In genomic region chr6:104607501-104607900, GRCh38 we compare ENCODE assay signal across 24 cellular contexts.
"Had no signal": no experiment of that assay in that cellular context is flagged by ENCODE, and none has a peak within 500 bp of the region (broad histone marks: within the 10 kb centered on the region; RNA-seq: fewer than 3 reads in every experiment).

No MANE protein-coding gene starts in this region.

- FAIRE-seq: astrocyte had no signal

- ATAC-seq: effector memory CD8-positive, alpha-beta T cell; gastroesophageal sphincter; WTC11 had no signal

- H3K9me3 Mint-ChIP-seq: effector memory CD8-positive, alpha-beta T cell; nephron progenitor cell; stimulated activated naive CD8-positive, alpha-beta T cell treated with anti-CD3 and anti-CD28 coated beads, Interleukin-15, Interleukin-2, amounts not matched to agents 100 ng/mL and 50 ng/mL, for 24 hours; WTC11 had no signal

- H3K27me3 Mint-ChIP-seq: stimulated activated naive CD8-positive, alpha-beta T cell treated with anti-CD3 and anti-CD28 coated beads, Interleukin-15, Interleukin-2, amounts not matched to agents 100 ng/mL and 50 ng/mL, for 24 hours had no signal

- H3K4me1 ChIP-seq: gastroesophageal sphincter, left ventricle myocardium inferior, right lobe of liver, thyroid gland had no signal

- H3K4me3 Mint-ChIP-seq: activated naive CD8-positive, alpha-beta T cell; effector memory CD8-positive, alpha-beta T cell; immature natural killer cell; nephron progenitor cell; stimulated activated naive CD8-positive, alpha-beta T cell treated with anti-CD3 and anti-CD28 coated beads, Interleukin-15, Interleukin-2, amounts not matched to agents 100 ng/mL and 50 ng/mL, for 24 hours; WTC11 had no signal

- DNase-seq: activated CD4-positive, alpha-beta T cell treated with anti-CD3 and anti-CD28 coated beads for 1 hour; activated CD8-positive, alpha-beta memory T cell treated with anti-CD3 and anti-CD28 coated beads for 24 hours; activated naive CD4-positive, alpha-beta T cell; amniotic stem cell; brain microvascular endothelial cell; caudate nucleus; cortex of kidney; effector memory CD8-positive, alpha-beta T cell; hippocampal formation; immature natural killer cell; left ventricle myocardium inferior; nephron progenitor cell; right lobe of liver; stimulated activated CD4-positive, alpha-beta T cell treated with anti-CD3 and anti-CD28 coated beads, Interleukin-2, amount 100 ng/mL, for 48 hours; thyroid gland; upper lobe of left lung had no signal

- H3K27ac ChIP-seq: brain microvascular endothelial cell, gastroesophageal sphincter, left ventricle myocardium inferior, neutrophil, right lobe of liver, SK-N-MC, thyroid gland, upper lobe of left lung had no signal

- H3K9me3 ChIP-seq: gastroesophageal sphincter, left ventricle myocardium inferior, neutrophil, right lobe of liver, thyroid gland, upper lobe of left lung had no signal

- H3K36me3 ChIP-seq: brain microvascular endothelial cell, gastroesophageal sphincter, left ventricle myocardium inferior, neutrophil, right lobe of liver, thyroid gland, upper lobe of left lung had no signal

- H3K4me3 ChIP-seq: gastroesophageal sphincter, left ventricle myocardium inferior, lung, right lobe of liver, SK-N-MC, thyroid gland, upper lobe of left lung had no signal

- H3K27me3 ChIP-seq: brain microvascular endothelial cell, gastroesophageal sphincter, neutrophil, right lobe of liver, thyroid gland, upper lobe of left lung had no signal

- H3K36me3 Mint-ChIP-seq: activated naive CD8-positive, alpha-beta T cell; immature natural killer cell; WTC11 had no signal

- H3K4me1 Mint-ChIP-seq: immature natural killer cell, nephron progenitor cell, WTC11 had no signal
